ENCODE assay signal across 8 cellular contexts in the genomic region with DNA sequence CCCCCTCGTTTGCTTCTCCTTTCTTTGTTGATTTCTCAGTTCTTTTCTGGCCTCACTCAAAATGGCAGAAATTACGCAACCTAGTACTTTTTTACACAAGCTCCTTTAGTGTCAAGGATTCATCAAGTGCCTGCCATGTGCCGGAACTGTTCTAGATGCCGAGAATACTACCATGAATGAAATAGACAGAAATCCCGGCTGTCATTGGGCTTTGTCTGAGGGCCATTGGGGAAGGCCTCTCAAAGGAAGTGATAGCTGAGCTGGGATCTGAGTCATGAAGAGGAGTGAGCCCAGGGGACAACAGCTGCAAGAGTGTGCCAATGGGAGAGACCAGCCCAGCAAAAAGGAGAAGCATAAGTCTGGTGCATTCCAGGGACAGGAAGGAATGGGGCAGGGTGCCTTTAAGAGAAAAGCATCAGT. TPM values are rescaled to one million over a fixed set of nuclear protein-coding genes. Genes with fewer than 3 reads are reported as not detected.
DNase-seq lines count a peak whose midpoint lies in the region; TF ChIP-seq lines count a peak whose summit lies in the region.

No MANE protein-coding gene starts in this region.

- H2BK120ac ChIP-seq in neuronal stem cell (ENCODE audit: low read depth, low read length): no peak overlapping the region

- TF ChIP-seq CTCF in RWPE1 (conservative IDR thresholded peaks at IDR 0.05; ENCODE audit: low read depth): no peak

- H4K91ac ChIP-seq in neuronal stem cell (ENCODE audit: low read depth, low read length, poor library complexity): no peak overlapping the region

- peaks cover 0 to 1% of the 10 kb centered on the region in 2 donors for H3K9me3 ChIP-seq in neuronal stem cell (replicated peaks in 1 of 2; ENCODE audit: control insufficient read depth in 2 of 2, insufficient read depth in 1 of 2, low read depth in 1 of 2, low read length in 2 of 2)

- no peak overlapping the region for H3K4ac ChIP-seq in neuronal stem cell (ENCODE audit: low read length)

- no peak overlapping the region for H3K14ac ChIP-seq in neuronal stem cell (ENCODE audit: low read length)

- peak overlapping the region; percentile 61 for H3K27ac ChIP-seq in RWPE1
- H3K27ac ChIP-seq in neuronal stem cell (replicated peaks; ENCODE audit: low read length): no peak overlapping the region

- no peak overlapping the region for H2BK5ac ChIP-seq in neuronal stem cell (ENCODE audit: low read length)

- peaks cover 6 to 13% of the 10 kb centered on the region in 2 donors for H3K4me1 ChIP-seq in neuronal stem cell (ENCODE audit: control insufficient read depth in 2 of 2, insufficient read depth in 1 of 2, low read depth in 1 of 2, low read length in 2 of 2)

- H3K9ac ChIP-seq in neuronal stem cell (ENCODE audit: low read depth, low read length, poor library complexity): no peak overlapping the region

- H2AK5ac ChIP-seq in neuronal stem cell (ENCODE audit: low read depth, low read length): no peak overlapping the region

- no peak overlapping the region for H3K23ac ChIP-seq in neuronal stem cell (ENCODE audit: low read depth, low read length, poor library complexity)

- POLR2A ChIA-PET in RWPE1 (lab: Yijun Ruan, JAX; ENCODE audit: low non-redundant PET): interaction anchor here (0.6 kb wide), 1 partner anchor 17 kb away, joined by 3 read pairs; no protein-coding TSS in a partner anchor

- H2BK12ac ChIP-seq in neuronal stem cell (ENCODE audit: low read length): no peak overlapping the region

- no peak overlapping the region for H3K4me2 ChIP-seq in neuronal stem cell (ENCODE audit: insufficient read depth, low read length, poor library complexity, severe bottlenecking)

- WGBS in neuronal stem cell (ENCODE audit: extremely low coverage in 2 of 2, insufficient read length in 2 of 2, insufficient replicate concordance in 1 of 2), 2 donors: no CpG with 5 or more reads among the region's 5 CpGs

- no peak overlapping the region for H3K4me3 ChIP-seq in neuronal stem cell (ENCODE audit: low read length in 2 of 2)

- H3K18ac ChIP-seq in neuronal stem cell (ENCODE audit: low read length): no peak overlapping the region

- H3K79me1 ChIP-seq in neuronal stem cell (ENCODE audit: low read depth, low read length): no peaks in the 10 kb centered on the region

- H2AFZ ChIP-seq in neuronal stem cell (ENCODE audit: low read length): peak overlapping the region; percentile 74

- H2BK15ac ChIP-seq in neuronal stem cell (ENCODE audit: low read length): no peak overlapping the region

- H3K36me3 ChIP-seq in neuronal stem cell (replicated peaks in 1 of 2; ENCODE audit: control insufficient read depth in 2 of 2, insufficient read depth in 2 of 2, low read length in 2 of 2): no peaks in the 10 kb centered on the region

- H3K27me3 ChIP-seq in neuronal stem cell (ENCODE audit: control insufficient read depth in 3 of 3, insufficient read depth in 3 of 3, low read depth in 1 of 3, low read length in 3 of 3): no peaks in the 10 kb centered on the region

- CTCF ChIA-PET in RWPE1 (lab: Yijun Ruan, JAX): no interaction called here

- DNase-seq in GM03348 (ENCODE audit: low spot score): peak; percentile 60
- peak; percentile 45 for DNase-seq in RWPE1 (ENCODE audit: low spot score)
- DNase-seq in fibroblast of peridontal ligament (ENCODE audit: extremely low read depth): peak; percentile 88
- DNase-seq in neuronal stem cell (ENCODE audit: low spot score): no peak
- DNase-seq in T-helper 2 cell: no peak
- DNase-seq in cortex of kidney (lab: John Stamatoyannopoulos, UW): no peak
- DNase-seq in D341Med (ENCODE audit: low spot score): no peak
- no peak for DNase-seq in epidermal melanocyte (ENCODE audit: insufficient read length, low spot score)

- H4K8ac ChIP-seq in neuronal stem cell (ENCODE audit: low read depth, low read length): no peak overlapping the region

RNA-seq across cellular contexts. Expression of gene PPP1CB, which starts 34.3 kb away (rescaled TPM):
- polyA plus RNA-seq in neuronal stem cell (2013, experiment 1 of 2): 84.3 TPM
- 88.7 TPM for polyA plus RNA-seq in neuronal stem cell (2013, experiment 2 of 2)

Comparison
In these comparisons a context has a peak if more than half of its experiments do, and no peak if none do; other contexts are left out.
1. DNase-seq: peak in GM03348 (single experiment), RWPE1 (single experiment) and fibroblast of peridontal ligament (single experiment); none in neuronal stem cell (single experiment), T-helper 2 cell (0 of 5), cortex of kidney (single experiment), D341Med (single experiment) and epidermal melanocyte (single experiment).